Comparison of ENCODE assay signal across 8 cellular contexts in the genomic region with DNA sequence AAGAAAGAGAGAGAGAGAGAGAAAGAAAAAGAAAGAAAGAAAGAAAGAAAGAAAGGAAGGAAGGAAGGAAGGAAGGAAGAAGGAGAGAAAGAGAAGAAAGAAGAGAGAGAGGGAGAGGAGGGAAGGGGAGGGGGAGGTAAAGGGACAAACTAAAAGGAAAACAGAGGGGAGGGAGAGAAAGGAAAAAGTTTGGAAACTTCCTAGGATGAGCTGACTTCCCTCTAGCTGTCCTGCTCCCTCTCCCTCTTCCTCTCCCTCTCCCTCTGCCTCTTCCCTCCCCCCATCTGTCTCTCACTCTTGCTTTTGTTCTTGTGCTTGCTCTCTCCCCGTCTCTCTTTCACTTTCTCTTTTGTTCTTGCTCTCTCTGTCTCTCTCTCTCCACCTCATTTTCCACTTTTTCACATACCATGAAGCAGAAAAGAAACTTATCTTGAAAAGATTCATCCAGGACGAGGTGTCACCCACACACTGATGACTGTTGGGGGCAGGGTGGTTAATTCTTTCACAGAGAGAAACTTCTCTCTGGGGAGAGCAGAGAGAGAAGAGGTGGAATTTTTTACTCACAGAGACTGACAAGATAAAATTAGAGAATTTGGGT. TPM values are rescaled to one million over a fixed set of nuclear protein-coding genes. Genes with fewer than 3 reads are reported as not detected.
DNase-seq lines count a peak whose midpoint lies in the region; ATAC-seq and TF ChIP-seq lines count a peak whose summit lies in the region.

No MANE protein-coding gene starts in this region.

- no peaks in the 10 kb centered on the region for H3K9me3 ChIP-seq in colonic mucosa
- H3K9me3 ChIP-seq in transverse colon: no peaks in the 10 kb centered on the region

- H3K9me3 Mint-ChIP-seq in Calu3 (ENCODE audit: low read depth, unreplicated experiment): no peaks in the 10 kb centered on the region
- peaks cover 6% of the 10 kb centered on the region for H3K9me3 Mint-ChIP-seq in nephron progenitor cell

- H3K27me3 ChIP-seq in colonic mucosa (no peaks in the 10 kb centered on the region), transverse colon (no peaks in the 10 kb centered on the region)

- TF ChIP-seq POLR2A in transverse colon (IDR thresholded peaks at IDR 0.05): no peak

- peak overlapping the region; percentile 8 for H3K4me3 Mint-ChIP-seq in Calu3 (ENCODE audit: low read depth, unreplicated experiment)
- peak overlapping the region; percentile 3 for H3K4me3 Mint-ChIP-seq in nephron progenitor cell

- TF ChIP-seq EP300 in transverse colon (IDR thresholded peaks at IDR 0.05; ENCODE audit: low read depth): no peak

- H3K27ac ChIP-seq in colonic mucosa (peak overlapping the region; percentile 8), transverse colon (peak overlapping the region; percentile 25 to 71 (median 64))

- DNase-seq in Calu3 (no peak), SK-MEL-5 (ENCODE audit: low read depth, low spot score) (peak; percentile 59), colonic mucosa (no peak), nephron progenitor cell (no peak), transverse colon (no peak), HPDE6-E6E7 (ENCODE audit: extremely low spot score) (no peak), NCI-H1694 treated with DMSO at 0.1 percent for 48 hours (lab: John Stamatoyannopoulos, UW) (no peak)

- H3K36me3 Mint-ChIP-seq in Calu3 (ENCODE audit: insufficient read depth, unreplicated experiment) (no peaks in the 10 kb centered on the region), nephron progenitor cell (ENCODE audit: low read depth) (no peaks in the 10 kb centered on the region)

- BruUV-seq in Calu3 (replicated peaks; lab: Mats Ljungman, UMichigan): no TSS peak

- H3K27me3 Mint-ChIP-seq in Calu3 (ENCODE audit: unreplicated experiment): no peaks in the 10 kb centered on the region
- H3K27me3 Mint-ChIP-seq in nephron progenitor cell (ENCODE audit: low read depth, poor library complexity): peaks cover 18% of the 10 kb centered on the region

- peak; percentile 65 for ATAC-seq in HG02678 (IDR thresholded peaks at IDR 0.05; ENCODE audit: unreplicated experiment)

- H3K36me3 ChIP-seq in colonic mucosa (no peaks in the 10 kb centered on the region), transverse colon (no peaks in the 10 kb centered on the region)

- H3K4me3 ChIP-seq in colonic mucosa (no peak overlapping the region), transverse colon (peak overlapping the region in 3 of 4 donors; percentile 9 to 34 (median 24))

- H3K4me1 Mint-ChIP-seq in Calu3 (ENCODE audit: low read depth, unreplicated experiment) (peaks cover 9% of the 10 kb centered on the region), nephron progenitor cell (peaks cover 37% of the 10 kb centered on the region)

- H3K27ac Mint-ChIP-seq in Calu3 (ENCODE audit: unreplicated experiment): peak overlapping the region; percentile 9
- H3K27ac Mint-ChIP-seq in nephron progenitor cell: no peak overlapping the region

- intact Hi-C loops in Calu3 (cut with micrococcal nuclease; ENCODE audit: unreplicated experiment) (no loop called here), colonic mucosa (cut with DNase I) (no loop called here), transverse colon (cut with DNase I; ENCODE audit: low total_unique reads) (loop anchor here (1.0 kb wide), 1 partner anchor 43 kb away; no protein-coding TSS in a partner anchor)

- peak overlapping the region in 1 of 2 donors; percentile 24 for H3K9ac ChIP-seq in colonic mucosa (ENCODE audit: low read depth in 2 of 2, low read length in 2 of 2)

- in situ Hi-C loops in SK-MEL-5 (cut with HindIII; ENCODE audit: low pct_unique_long_range_greater_than_20kb, low sequenced_read_pairs) (no loop called here), transverse colon (cut with MboI; ENCODE audit: low pct_ligation_motif_present in 1 of 4, low pct_unique_long_range_greater_than_20kb in 1 of 4, low sequenced_read_pairs in 3 of 4) (no loop called here)

- CTCF ChIA-PET in Calu3 (lab: Charles Lee): no interaction called here

- WGBS in transverse colon (ENCODE audit: low coverage in 1 of 2), 2 donors: 7 to 19% methylated on average over 2 of the region's 2 CpGs

- TF ChIP-seq CTCF in Calu3 (IDR thresholded peaks at IDR 0.05; ENCODE audit: unreplicated experiment): no peak
- no peak for TF ChIP-seq CTCF in colonic mucosa (IDR thresholded peaks at IDR 0.05)
- TF ChIP-seq CTCF in nephron progenitor cell (IDR thresholded peaks at IDR 0.05): no peak
- TF ChIP-seq CTCF in transverse colon (IDR thresholded peaks at IDR 0.05): no peak

- H3K4me1 ChIP-seq in colonic mucosa (no peaks in the 10 kb centered on the region), transverse colon (peaks cover 0 to 16% (median 0%) of the 10 kb centered on the region in 4 donors)

RNA-seq across cellular contexts. Expression of a gene that starts 56.4 kb away (rescaled TPM):
- total RNA-seq in Calu3 (2022): 14.2 and 14.7 TPM in 2 replicates
- 31.1 and 32.4 TPM in 2 replicates for total RNA-seq in SK-MEL-5 (2014; rRNA removed; shearing (Covaris generic))
- 36.2 and 45.2 TPM in 2 replicates for polyA plus RNA-seq in SK-MEL-5 (2015; cell fraction: cytosol; rRNA removed)
- 151 and 208 TPM in 2 replicates for polyA plus RNA-seq in SK-MEL-5 (2015; cell fraction: nucleus; rRNA removed)
- 10 to 100 TPM; 20.5 to 24.5 TPM for total RNA-seq in colonic mucosa
- 100 to 1,000 TPM in 1 of 4 donors, 10 to 100 TPM in 3; 35.4 to 213 (median 49.5) TPM for total RNA-seq in transverse colon
